In genomic region chr19:38657633-38658222, GRCh38 we compare ENCODE assay signal across 8 cellular contexts. TPM values are rescaled to one million over a fixed set of nuclear protein-coding genes. Genes with fewer than 3 reads are reported as not detected.
DNase-seq lines count a peak whose midpoint lies in the region; TF ChIP-seq lines count a peak whose summit lies in the region.

No MANE protein-coding gene starts in this region.

- no peak overlapping the region for H3K4me2 ChIP-seq in mesenchymal stem cell (ENCODE audit: low read length, poor library complexity, severe bottlenecking)

- peak overlapping the region; percentile 87 for H2BK5ac ChIP-seq in mesenchymal stem cell (ENCODE audit: low read depth, low read length, poor library complexity, severe bottlenecking)

- TF ChIP-seq POLR2A in breast epithelium (IDR thresholded peaks at IDR 0.05) (no peak), vagina (IDR thresholded peaks at IDR 0.05) (no peak)

- H3K4ac ChIP-seq in mesenchymal stem cell (ENCODE audit: low read depth in 1 of 2, low read length in 2 of 2), result peak overlapping the region in 1 of 2 experiments; percentile 79

- H3K27me3 ChIP-seq in breast epithelium, result no peaks in the 10 kb centered on the region
- H3K27me3 ChIP-seq in mesenchymal stem cell (ENCODE audit: control insufficient read depth in 1 of 2, insufficient read depth in 1 of 2, low read length in 2 of 2), result no peaks in the 10 kb centered on the region
- no peaks in the 10 kb centered on the region for H3K27me3 ChIP-seq in vagina

- no peaks in the 10 kb centered on the region for H3K36me3 Mint-ChIP-seq in IgD-negative memory B cell

- peak overlapping the region; percentile 32 for H2AK5ac ChIP-seq in mesenchymal stem cell (ENCODE audit: low read length, severe bottlenecking)

- no peaks in the 10 kb centered on the region for H3K79me1 ChIP-seq in mesenchymal stem cell (replicated peaks; ENCODE audit: low read length, poor library complexity, severe bottlenecking)

- H3K9me3 ChIP-seq in breast epithelium (no peaks in the 10 kb centered on the region), mesenchymal stem cell (ENCODE audit: control insufficient read depth, low read length) (no peaks in the 10 kb centered on the region), vagina (no peaks in the 10 kb centered on the region)

- H3K23ac ChIP-seq in mesenchymal stem cell (ENCODE audit: low read length in 2 of 2), result no peak overlapping the region

- H2BK12ac ChIP-seq in mesenchymal stem cell (ENCODE audit: low read length in 2 of 2), result no peak overlapping the region

- peak overlapping the region in 1 of 3 donors; percentile 16 for H3K4me3 ChIP-seq in breast epithelium
- peak overlapping the region in 1 of 2 experiments; percentile 54 for H3K4me3 ChIP-seq in mesenchymal stem cell (ENCODE audit: insufficient read depth in 1 of 2, low read depth in 1 of 2, low read length in 2 of 2)
- no peak overlapping the region for H3K4me3 ChIP-seq in vagina

- intact Hi-C loops in breast epithelium (cut with DNase I; ENCODE audit: low total_unique reads), result no loop called here
- intact Hi-C loops in vagina (cut with DNase I), result loop anchor here (5.0 kb wide), 1 partner anchor 35 kb away; no protein-coding TSS in a partner anchor

- 66% methylated on average over 7 of the region's 8 CpGs for WGBS in mesenchymal stem cell

- peak overlapping the region; percentile 41 to 90 for H3K18ac ChIP-seq in mesenchymal stem cell (ENCODE audit: low read depth in 1 of 2, low read length in 2 of 2)

- no peak overlapping the region for H2BK120ac ChIP-seq in mesenchymal stem cell (ENCODE audit: low read depth, low read length)

- no peak overlapping the region for H3K14ac ChIP-seq in mesenchymal stem cell (ENCODE audit: low read length in 2 of 2)

- TF ChIP-seq CTCF in breast epithelium (IDR thresholded peaks at IDR 0.05) (no peak), vagina (IDR thresholded peaks at IDR 0.05) (no peak)

- H3K9ac ChIP-seq in mesenchymal stem cell (ENCODE audit: low read length), result peak overlapping the region; percentile 92

- peaks cover 23 to 52% of the 10 kb centered on the region in 2 donors for H3K4me1 ChIP-seq in breast epithelium
- peaks cover 34% of the 10 kb centered on the region for H3K4me1 ChIP-seq in mesenchymal stem cell (ENCODE audit: control insufficient read depth, insufficient read depth, low read depth, low read length)
- H3K4me1 ChIP-seq in vagina, result peaks cover 100% of the 10 kb centered on the region

- H3K27ac ChIP-seq in breast epithelium (peak overlapping the region; percentile 98 to 99), mesenchymal stem cell (ENCODE audit: low read length, poor library complexity, severe bottlenecking) (peak overlapping the region; percentile 91), vagina (peak overlapping the region; percentile 97)

- H3K9me3 Mint-ChIP-seq in IgD-negative memory B cell, result no peaks in the 10 kb centered on the region

- peak overlapping the region in 2 of 4 donors; percentile 12 to 28 for H3K4me3 Mint-ChIP-seq in IgD-negative memory B cell

- H2AFZ ChIP-seq in mesenchymal stem cell (ENCODE audit: low read depth, low read length), result no peak overlapping the region

- DNase-seq in AG08395 (ENCODE audit: low spot score), result peak; percentile 72
- no peak for DNase-seq in breast epithelium (ENCODE audit: low spot score in 2 of 2)
- peak; percentile 92 for DNase-seq in mesenchymal stem cell
- no peak for DNase-seq in vagina (ENCODE audit: extremely low spot score in 2 of 2)
- no peak for DNase-seq in ureter (ENCODE audit: low spot score)
- DNase-seq in NOMO-1 (lab: John Stamatoyannopoulos, UW; ENCODE audit: unreplicated experiment in 2 of 2), result no peak
- DNase-seq in DMS153 (lab: John Stamatoyannopoulos, UW), result no peak

- no peaks in the 10 kb centered on the region for H3K27me3 Mint-ChIP-seq in IgD-negative memory B cell

- H3K36me3 ChIP-seq in breast epithelium, result no peaks in the 10 kb centered on the region
- H3K36me3 ChIP-seq in mesenchymal stem cell (ENCODE audit: control insufficient read depth in 1 of 2, insufficient read depth in 2 of 2, low read depth in 1 of 2, low read length in 2 of 2), result peaks cover 10 to 12% of the 10 kb centered on the region in 2 experiments
- H3K36me3 ChIP-seq in vagina, result no peaks in the 10 kb centered on the region

- H4K91ac ChIP-seq in mesenchymal stem cell (ENCODE audit: low read length), result peak overlapping the region; percentile 83

- H3K4me1 Mint-ChIP-seq in IgD-negative memory B cell, result peaks cover 36 to 48% (median 48%) of the 10 kb centered on the region in 3 donors

- peak overlapping the region; percentile 74 for H2BK15ac ChIP-seq in mesenchymal stem cell (ENCODE audit: low read depth, poor library complexity, severe bottlenecking)

- peak overlapping the region; percentile 67 for H4K8ac ChIP-seq in mesenchymal stem cell (ENCODE audit: low read length)

- peak overlapping the region; percentile 12 to 84 (median 73) for H3K27ac Mint-ChIP-seq in IgD-negative memory B cell

RNA-seq across cellular contexts. Expression of gene ACTN4, which starts 10.3 kb away (rescaled TPM):
- 21.8 TPM for polyA plus RNA-seq in IgD-negative memory B cell
- total RNA-seq in breast epithelium (100 to 1,000 TPM; 182 to 296 (median 269) TPM), vagina (513 TPM), ureter (656 TPM)
- 259 TPM for polyA plus RNA-seq in mesenchymal stem cell (2013, experiment 1 of 2)
- 250 TPM for polyA plus RNA-seq in mesenchymal stem cell (2013, experiment 2 of 2)

RNA-seq across cellular contexts. Expression of gene EIF3K, which starts 38.7 kb away (rescaled TPM):
- polyA plus RNA-seq in IgD-negative memory B cell, result 371 TPM
- total RNA-seq in breast epithelium, result 100 to 1,000 TPM; 401 to 562 (median 420) TPM
- 221 TPM for polyA plus RNA-seq in mesenchymal stem cell (2013, experiment 1 of 2)
- 218 TPM for polyA plus RNA-seq in mesenchymal stem cell (2013, experiment 2 of 2)
- total RNA-seq in vagina, result 349 TPM
- total RNA-seq in ureter, result 322 TPM

RNA-seq across cellular contexts. Expression of gene MAP4K1, which starts 40.0 kb away (rescaled TPM):
- polyA plus RNA-seq in IgD-negative memory B cell, result 250 TPM
- total RNA-seq in breast epithelium, result 1 to 10 TPM; 2.5 to 9.3 (median 3.6) TPM
- polyA plus RNA-seq in mesenchymal stem cell (2013, experiment 1 of 2), result 0.14 TPM
- 0.08 TPM for polyA plus RNA-seq in mesenchymal stem cell (2013, experiment 2 of 2)
- total RNA-seq in vagina, result 47.9 TPM
- total RNA-seq in ureter, result 9.0 TPM

Comparison
In these comparisons a context has a peak if more than half of its experiments do, and no peak if none do; other contexts are left out.
1. DNase-seq: peak in AG08395 (single experiment) and mesenchymal stem cell (single experiment); none in breast epithelium (0 of 2), vagina (0 of 2), ureter (single experiment), NOMO-1 (0 of 2) and DMS153 (single experiment).
2. Peak in every context shown above with its lines, with median percentiles within 50 percentile points of each other: H3K27ac ChIP-seq.